In the genomic region with DNA sequence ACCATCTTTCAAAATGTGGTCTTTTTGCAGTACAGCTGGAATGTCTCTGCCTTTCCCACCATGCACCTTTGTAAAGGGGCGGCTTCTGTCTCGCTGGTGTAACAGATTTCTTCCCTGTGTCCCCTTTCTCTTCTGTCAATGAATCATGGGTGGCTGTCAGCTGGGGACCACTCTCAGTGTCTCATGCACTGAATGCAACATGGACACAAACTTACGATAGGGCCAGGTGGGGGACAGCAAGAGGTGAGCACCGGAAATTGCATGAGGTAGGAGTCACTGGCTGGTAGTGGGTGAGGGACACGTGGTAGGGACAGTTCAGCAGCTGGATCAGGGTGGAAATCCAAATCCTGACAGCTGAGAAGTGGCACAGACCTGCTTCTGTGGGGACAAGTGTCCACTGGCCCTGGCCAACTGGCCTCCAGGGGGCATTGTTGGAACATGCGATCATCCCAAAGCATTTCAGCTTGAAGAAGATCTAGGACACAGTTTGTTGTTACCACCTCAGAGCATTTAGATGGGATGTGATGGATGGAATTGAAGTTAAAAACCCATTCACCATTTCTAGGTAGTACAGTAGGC, we compare ENCODE assay signal across 8 cellular contexts.
DNase-seq lines count a peak whose midpoint lies in the region; ATAC-seq and TF ChIP-seq lines count a peak whose summit lies in the region.
"Not testable (repeated sequence)": the region's sequence is repeated elsewhere in the genome, so short reads cannot be mapped to it uniquely, and the experiment has no call there.

No MANE protein-coding gene starts in this region.

- not testable (repeated sequence) for H3K4me3 ChIP-seq in AG04449 (ENCODE audit: low read depth, low read length); GM06990 (replicated peaks; ENCODE audit: low read depth, low read length); Panc1 (ENCODE audit: low read depth in 2 of 2, low read length in 2 of 2); adrenal gland; trophoblast cell (ENCODE audit: low read depth, low read length)

- not testable (repeated sequence) for H3K4ac ChIP-seq in trophoblast cell (ENCODE audit: low read depth, low read length)

- POLR2A ChIA-PET in AG04449 (lab: Yijun Ruan, JAX); Panc1 (lab: Charles Lee): not testable (repeated sequence)

- H2BK12ac ChIP-seq in trophoblast cell (ENCODE audit: low read length), result not testable (repeated sequence)

- H4K12ac ChIP-seq in trophoblast cell (ENCODE audit: low read depth, low read length), result not testable (repeated sequence)

- not testable (repeated sequence) for H4K8ac ChIP-seq in trophoblast cell (ENCODE audit: low read depth, low read length)

- H3K18ac ChIP-seq in trophoblast cell (ENCODE audit: low read length), result not testable (repeated sequence)

- H3K23ac ChIP-seq in trophoblast cell (ENCODE audit: low read length), result not testable (repeated sequence)

- not testable (repeated sequence) for H2AK5ac ChIP-seq in trophoblast cell (ENCODE audit: low read length)

- H2BK5ac ChIP-seq in trophoblast cell (ENCODE audit: low read depth, low read length, poor library complexity), result not testable (repeated sequence)

- not testable (repeated sequence) for H2BK120ac ChIP-seq in trophoblast cell (ENCODE audit: insufficient read depth, low read length, poor library complexity)

- not testable (repeated sequence) for H4K91ac ChIP-seq in trophoblast cell (ENCODE audit: low read depth, low read length)

- ATAC-seq in Panc1, result peak; percentile 91
- ATAC-seq in esophagus mucosa, result peak; percentile 43

- H3K4me1 ChIP-seq in Panc1 (ENCODE audit: control insufficient read depth, insufficient read depth, low read length); adrenal gland (replicated peaks in 1 of 2); trophoblast cell (ENCODE audit: control insufficient read depth in 1 of 2, insufficient read depth in 2 of 2, low read length in 2 of 2): not testable (repeated sequence)

- not testable (repeated sequence) for H3K27ac ChIP-seq in Panc1 (ENCODE audit: low read length); adrenal gland; trophoblast cell (ENCODE audit: low read depth, low read length)

- not testable (repeated sequence) for H3K79me1 ChIP-seq in trophoblast cell (ENCODE audit: low read length)

- not testable (repeated sequence) for DNase-seq in AG04449 (ENCODE audit: low read depth, low spot score); GM06990 (ENCODE audit: extremely low read depth, insufficient read length); Panc1 (ENCODE audit: low read depth, low spot score)
- DNase-seq in M059J (ENCODE audit: low read depth) (peak; percentile 38), adrenal gland (peak; percentile 44 to 79 (median 59)), inferior parietal cortex (ENCODE audit: extremely low spot score) (peak; percentile 70), trophoblast cell (peak; percentile 68 to 83)

- not testable (repeated sequence) for TF ChIP-seq POLR2A in adrenal gland (IDR thresholded peaks at IDR 0.05)

- not testable (repeated sequence) for BruUV-seq in Panc1 (replicated peaks; lab: Mats Ljungman, UMichigan)

- H3K9me3 ChIP-seq in Panc1 (ENCODE audit: control insufficient read depth, insufficient read depth, low read depth, low read length); adrenal gland (replicated peaks in 1 of 3); trophoblast cell (ENCODE audit: insufficient read depth, low read depth, low read length): not testable (repeated sequence)

- CTCF ChIA-PET in AG04449 (lab: Yijun Ruan, JAX), result interaction anchor here (1.0 kb wide), 1 partner anchor 333 kb away, joined by 3 read pairs; no protein-coding TSS in a partner anchor
- CTCF ChIA-PET in Panc1 (lab: Charles Lee), result interaction anchor here (0.6 kb wide), 1 partner anchor 17 kb away, joined by 4 read pairs; no protein-coding TSS in a partner anchor

- not testable (repeated sequence) for H3K14ac ChIP-seq in trophoblast cell (ENCODE audit: low read length)

- H2AFZ ChIP-seq in trophoblast cell (ENCODE audit: insufficient read depth, low read length, poor library complexity), result not testable (repeated sequence)

- WGBS in adrenal gland, 4 donors, result 79 to 92% (median 88%) methylated on average over 5 to 6 of the region's 6 CpGs
- no CpG with 5 or more reads among the region's 6 CpGs for WGBS in trophoblast cell (ENCODE audit: extremely low coverage, insufficient coverage, insufficient read length)

- not testable (repeated sequence) for H3K4me2 ChIP-seq in trophoblast cell (ENCODE audit: low read length)

- intact Hi-C loops in Panc1 (cut with micrococcal nuclease; ENCODE audit: unreplicated experiment), result loop anchor here (10.0 kb wide), 1 partner anchor 335 kb away; no protein-coding TSS in a partner anchor
- intact Hi-C loops in adrenal gland (cut with DNase I), result not testable (repeated sequence)

- H3K9ac ChIP-seq in trophoblast cell (ENCODE audit: low read length), result not testable (repeated sequence)

- not testable (repeated sequence) for H3K27me3 ChIP-seq in GM06990 (replicated peaks; ENCODE audit: control insufficient read depth, insufficient read depth, low read length); Panc1 (ENCODE audit: control insufficient read depth, insufficient read depth, low read length); adrenal gland; trophoblast cell (ENCODE audit: insufficient read depth, low read length)

- TF ChIP-seq CTCF in AG04449 (IDR thresholded peaks at IDR 0.05; ENCODE audit: insufficient read depth, low read length, missing control alignments) (peak; percentile 56), GM06990 (IDR thresholded peaks at IDR 0.05; ENCODE audit: insufficient read depth, low read length, poor library complexity, severe bottlenecking) (peak; percentile 22), Panc1 (IDR thresholded peaks at IDR 0.05) (peak; percentile 60), adrenal gland (IDR thresholded peaks at IDR 0.05) (peak; percentile 35 to 50 (median 36))

- in situ Hi-C loops in Panc1 (cut with HindIII; ENCODE audit: low pct_unique_long_range_greater_than_20kb, low sequenced_read_pairs), result not testable (repeated sequence)

- not testable (repeated sequence) for H3K79me2 ChIP-seq in trophoblast cell (ENCODE audit: control insufficient read depth, insufficient read depth, low read length, poor library complexity)

- not testable (repeated sequence) for H3K36me3 ChIP-seq in GM06990 (ENCODE audit: control insufficient read depth, insufficient read depth, low read length); Panc1 (ENCODE audit: control insufficient read depth, insufficient read depth, low read length); adrenal gland (replicated peaks in 1 of 2); trophoblast cell (ENCODE audit: control insufficient read depth in 1 of 2, insufficient read depth in 2 of 2, low read length in 2 of 2)
